ENCODE assay signal across 16 cellular contexts in the genomic region with DNA sequence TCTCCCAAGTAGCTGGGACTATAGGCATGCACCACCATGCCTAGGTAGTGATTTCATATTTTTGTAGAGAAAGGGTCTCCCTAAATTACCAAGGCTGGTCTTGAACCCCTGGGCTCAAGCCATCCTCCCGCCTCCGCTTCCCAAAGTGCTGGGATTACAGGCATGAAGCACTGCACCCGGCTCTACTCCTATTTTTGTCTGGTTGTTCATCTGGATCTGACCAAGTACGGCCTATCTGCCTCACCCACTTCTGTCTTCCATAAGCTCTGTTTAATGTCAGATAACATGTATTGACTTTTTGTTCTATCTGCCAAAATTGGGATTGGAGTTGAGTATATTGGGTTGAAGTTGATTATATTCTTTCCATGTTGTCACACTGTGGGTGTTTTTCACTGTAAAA.
A peak's percentile ranks its signal among the peaks of the same experiment; 100 is the strongest.
DNase-seq lines count a peak whose midpoint lies in the region; ATAC-seq and TF ChIP-seq lines count a peak whose summit lies in the region.
"Had no signal": no experiment of that assay in that cellular context is flagged by ENCODE, and none has a peak within 500 bp of the region (broad histone marks: within the 10 kb centered on the region; RNA-seq: fewer than 3 reads in every experiment).

No MANE protein-coding gene starts in this region.

- H3K27me3 Mint-ChIP-seq in memory B cell, result no peaks in the 10 kb centered on the region
- H3K27me3 Mint-ChIP-seq: B cell had no signal

- peaks cover 7% of the 10 kb centered on the region for H3K4me1 Mint-ChIP-seq in memory B cell

- ATAC-seq in Right ventricle myocardium superior (ENCODE audit: poor library complexity) (peak; percentile 40), left cardiac atrium (no peak), memory B cell (ENCODE audit: low read depth) (no peak), HG02870 (IDR thresholded peaks at IDR 0.05; ENCODE audit: unreplicated experiment) (no peak)
- ATAC-seq: CD8-positive, alpha-beta T cell had no signal

- H3K4me3 Mint-ChIP-seq in memory B cell, result no peak overlapping the region
- H3K4me3 Mint-ChIP-seq: B cell; CD4-positive, CD25-positive, alpha-beta regulatory T cell; CD8-positive, alpha-beta T cell; HFFc6 had no signal

- H3K27ac Mint-ChIP-seq in memory B cell, result peak overlapping the region; percentile 48
- H3K27ac Mint-ChIP-seq: B cell; CD4-positive, CD25-positive, alpha-beta regulatory T cell; CD8-positive, alpha-beta T cell; HFFc6 had no signal

- intact Hi-C loops in Right ventricle myocardium superior (cut with DNase I), result no loop called here
- intact Hi-C loops in left cardiac atrium (cut with DNase I), result no loop called here

- H3K36me3 Mint-ChIP-seq in memory B cell, result peaks cover 38% of the 10 kb centered on the region
- H3K36me3 Mint-ChIP-seq: CD8-positive, alpha-beta T cell had no signal

- peak overlapping the region; percentile 15; the same call in 1 of the 2 replicates for H3K27ac ChIP-seq in 22Rv1
- H3K27ac ChIP-seq: BLaER1, C4-2B had no signal

- no peaks in the 10 kb centered on the region for H3K9me3 Mint-ChIP-seq in memory B cell
- H3K9me3 Mint-ChIP-seq: CD8-positive, alpha-beta T cell had no signal

- TF ChIP-seq CTCF in 22Rv1 (IDR thresholded peaks at IDR 0.05), result no peak

- DNase-seq in Right ventricle myocardium superior (no peak), left cardiac atrium (no peak), memory B cell (ENCODE audit: low spot score in 2 of 2) (no peak), Ammon's horn (ENCODE audit: low spot score) (no peak)
- DNase-seq: Caco-2; CD4-positive, CD25-positive, alpha-beta regulatory T cell; CD8-positive, alpha-beta T cell; DMS153; DND-41; GOT3; HFFc6 had no signal
